In the genomic region with DNA sequence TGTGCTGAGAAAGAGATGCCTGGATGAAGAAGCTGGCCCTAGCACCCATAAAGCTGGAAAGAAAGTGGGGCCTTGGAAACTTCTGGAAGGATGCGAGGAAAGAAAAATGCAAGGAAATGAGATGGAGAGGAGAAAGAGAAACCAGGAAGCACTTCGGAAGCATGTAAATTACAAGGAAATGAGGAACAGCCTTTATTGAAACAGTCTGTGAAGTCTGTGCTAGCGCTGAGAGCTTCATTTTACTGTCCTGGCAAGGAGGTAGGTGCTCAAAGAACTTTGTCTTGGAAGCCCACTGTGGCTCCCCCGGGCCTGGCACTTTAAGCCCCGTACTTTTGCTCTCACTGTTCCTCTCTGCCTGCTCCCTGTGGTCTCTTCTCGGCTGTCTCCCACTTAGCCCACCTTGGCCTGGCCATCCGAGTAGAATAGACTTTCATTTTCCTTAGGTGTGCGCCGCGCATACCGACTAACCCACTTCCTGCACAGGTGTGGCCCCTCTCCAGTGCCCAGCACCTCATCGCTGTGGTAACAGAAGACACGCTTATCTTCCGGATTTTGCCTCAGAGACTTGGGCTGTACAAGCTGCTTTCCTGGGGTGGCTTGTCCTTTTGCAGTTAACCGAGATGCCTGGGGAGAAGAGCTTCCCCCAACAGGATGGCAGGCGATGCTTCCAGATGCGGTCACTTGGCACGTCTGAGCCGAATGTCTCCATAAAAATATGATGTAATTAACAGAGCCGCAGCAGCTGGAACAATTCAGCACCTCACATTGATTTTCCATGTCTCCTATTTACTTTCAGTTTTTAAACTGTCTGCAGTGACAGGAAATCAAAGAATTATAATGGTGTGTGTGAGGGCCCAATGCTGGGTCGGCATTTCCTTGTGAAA, we compare ENCODE assay signal across 8 cellular contexts.
DNase-seq lines count a peak whose midpoint lies in the region; ATAC-seq, FAIRE-seq and TF ChIP-seq lines count a peak whose summit lies in the region.

No MANE protein-coding gene starts in this region.

- peak; percentile 56 for ATAC-seq in HG03558 (IDR thresholded peaks at IDR 0.05; ENCODE audit: extremely low read depth, unreplicated experiment)

- DNase-seq in stimulated activated CD4-positive, alpha-beta T cell treated with anti-CD3 and anti-CD28 coated beads, Interleukin-12 subunit alpha, Interleukin-12 subunit beta, amount 100 ng/mL, for 24 hours (ENCODE audit: low read depth in 2 of 2): peak; percentile 3 to 6
- DNase-seq in stimulated activated CD4-positive, alpha-beta T cell treated with anti-CD3 and anti-CD28 coated beads, Interleukin-2, amount 100 ng/mL, for 48 hours: no peak
- peak; percentile 19 for DNase-seq in activated T-cell treated with anti-CD3 and anti-CD28 coated beads, Interleukin-2, amount 50 U/mL, for 1 hour
- no peak for DNase-seq in kidney
- no peak for DNase-seq in hypothalamus (lab: John Stamatoyannopoulos, UW)
- DNase-seq in occipital lobe (lab: John Stamatoyannopoulos, UW): no peak

- H3K27ac ChIP-seq in kidney (ENCODE audit: low read depth in 2 of 2, low read length in 2 of 2) (no peak overlapping the region), thymus (ENCODE audit: low read depth) (peak overlapping the region; percentile 74)

- 12% methylated on average over 21 of the region's 21 CpGs for WGBS in thymus

- H3K27me3 ChIP-seq in thymus (ENCODE audit: control insufficient read depth, insufficient read depth): no peaks in the 10 kb centered on the region

- peaks cover 0 to 3% of the 10 kb centered on the region in 2 donors for H3K4me1 ChIP-seq in kidney (ENCODE audit: control insufficient read depth in 1 of 2, insufficient read depth in 1 of 2, low read depth in 1 of 2, low read length in 2 of 2)
- peaks cover 20% of the 10 kb centered on the region for H3K4me1 ChIP-seq in thymus (ENCODE audit: control insufficient read depth, insufficient read depth, low read length)

- no peak for FAIRE-seq in kidney (lab: Jason Lieb, UNC)

- no peaks in the 10 kb centered on the region for H3K36me3 ChIP-seq in kidney (ENCODE audit: control insufficient read depth in 1 of 2, insufficient read depth in 2 of 2, low read length in 2 of 2)
- no peaks in the 10 kb centered on the region for H3K36me3 ChIP-seq in thymus (ENCODE audit: control insufficient read depth, insufficient read depth)

- no peaks in the 10 kb centered on the region for H3K9me3 ChIP-seq in kidney (ENCODE audit: control insufficient read depth in 1 of 2, low read length in 2 of 2)
- no peaks in the 10 kb centered on the region for H3K9me3 ChIP-seq in thymus (ENCODE audit: control insufficient read depth)

- H3K4me3 ChIP-seq in kidney (ENCODE audit: low read length in 2 of 2) (peak overlapping the region; percentile 42 to 45), thymus (ENCODE audit: low read length) (peak overlapping the region; percentile 46)

- intact Hi-C loops in kidney (cut with DNase I): no loop called here

- H3K9ac ChIP-seq in kidney (ENCODE audit: low read length in 2 of 2): no peak overlapping the region

- no peak for TF ChIP-seq CTCF in kidney (IDR thresholded peaks at IDR 0.05; ENCODE audit: borderline replicate concordance, extremely low read depth, insufficient read depth)

Comparison
In these comparisons a context has a peak if more than half of its experiments do, and no peak if none do; other contexts are left out.
1. DNase-seq: peak in stimulated activated CD4-positive, alpha-beta T cell treated with anti-CD3 and anti-CD28 coated beads, Interleukin-12 subunit alpha, Interleukin-12 subunit beta, amount 100 ng/mL, for 24 hours (2 of 2) and activated T-cell treated with anti-CD3 and anti-CD28 coated beads, Interleukin-2, amount 50 U/mL, for 1 hour (single experiment); none in stimulated activated CD4-positive, alpha-beta T cell treated with anti-CD3 and anti-CD28 coated beads, Interleukin-2, amount 100 ng/mL, for 48 hours (0 of 2), kidney (single experiment), hypothalamus (0 of 51) and occipital lobe (single experiment).